Comparison of ENCODE assay signal across 16 cellular contexts in genomic region chr11:20125927-20126326, GRCh38. TPM values are rescaled to one million over a fixed set of nuclear protein-coding genes. Genes with fewer than 3 reads are reported as not detected.
DNase-seq lines count a peak whose midpoint lies in the region; ATAC-seq and TF ChIP-seq lines count a peak whose summit lies in the region.
"Had no signal": no experiment of that assay in that cellular context is flagged by ENCODE, and none has a peak within 500 bp of the region (broad histone marks: within the 10 kb centered on the region; RNA-seq: fewer than 3 reads in every experiment).

No MANE protein-coding gene starts in this region.

- H2AFZ ChIP-seq in mammary epithelial cell (ENCODE audit: low read depth, low read length) = no peak overlapping the region

- TF ChIP-seq CTCF in AG04450 (IDR thresholded peaks at IDR 0.05; ENCODE audit: low read depth, low read length) = no peak
- no peak for TF ChIP-seq CTCF in mammary epithelial cell (conservative IDR thresholded peaks at IDR 0.05 in 1 of 2, IDR thresholded peaks at IDR 0.05 in 1 of 2; ENCODE audit: extremely low read depth in 1 of 2, insufficient read depth in 1 of 2, low read depth in 1 of 2, low read length in 2 of 2)

- BruUV-seq in mammary epithelial cell (replicated peaks; lab: Mats Ljungman, UMichigan) = no TSS peak

- no peak for TF ChIP-seq RAD21 in Ishikawa (IDR thresholded peaks at IDR 0.05; ENCODE audit: low read depth)

- intact Hi-C loops in mammary epithelial cell (cut with micrococcal nuclease) = loop anchor here (5.0 kb wide), 2 partner anchors 316 to 546 kb away; no protein-coding TSS in a partner anchor

- peaks cover 7% of the 10 kb centered on the region for H3K4me1 ChIP-seq in mammary epithelial cell (ENCODE audit: insufficient read depth, low read length)
- H3K4me1 ChIP-seq: pancreas had no signal

- dilution Hi-C loops in mammary epithelial cell (cut with HindIII; ENCODE audit: low sequenced_read_pairs) = no loop called here

- H3K27me3 ChIP-seq in AG04450 (ENCODE audit: control insufficient read depth, insufficient read depth, low read length) (no peaks in the 10 kb centered on the region), mammary epithelial cell (ENCODE audit: insufficient read depth, low read length) (no peaks in the 10 kb centered on the region)
- H3K27me3 ChIP-seq: dorsolateral prefrontal cortex, pancreas had no signal

- no peak overlapping the region for H3K4me3 ChIP-seq in AG04450 (ENCODE audit: low read depth, low read length)
- no peak overlapping the region for H3K4me3 ChIP-seq in mammary epithelial cell (replicated peaks in 1 of 3; ENCODE audit: insufficient read depth in 1 of 3, low read depth in 2 of 3, low read length in 3 of 3)
- H3K4me3 ChIP-seq: dorsolateral prefrontal cortex, pancreas had no signal

- H3K9me3 ChIP-seq in AG04450 (ENCODE audit: control insufficient read depth, insufficient read depth, low read length) (no peaks in the 10 kb centered on the region), mammary epithelial cell (replicated peaks; ENCODE audit: insufficient read depth, low read length) (no peaks in the 10 kb centered on the region)
- H3K9me3 ChIP-seq: pancreas had no signal

- TF ChIP-seq EP300 in Ishikawa (IDR thresholded peaks at IDR 0.05; ENCODE audit: borderline replicate concordance) = peak; percentile 49; the same call in 1 of the 2 replicates

- H3K9ac ChIP-seq in mammary epithelial cell (ENCODE audit: insufficient read depth, low read length) = no peak overlapping the region

- peak overlapping the region; percentile 39 for H3K27ac ChIP-seq in AG04450 (ENCODE audit: low read depth, low read length)
- H3K27ac ChIP-seq in mammary epithelial cell (ENCODE audit: insufficient read depth, low read depth, low read length) = no peak overlapping the region
- H3K27ac ChIP-seq: dorsolateral prefrontal cortex, pancreas had no signal

- in situ Hi-C loops in mammary epithelial cell (cut with MboI; ENCODE audit: low sequenced_read_pairs in 2 of 2) = loop anchor here (5.0 to 25.0 kb wide), 5 partner anchors 169 to 564 kb away; no protein-coding TSS in a partner anchor

- H3K79me2 ChIP-seq in mammary epithelial cell (ENCODE audit: insufficient read depth, low read length) = no peaks in the 10 kb centered on the region

- H3K4me2 ChIP-seq in mammary epithelial cell (ENCODE audit: insufficient read depth, low read depth, low read length) = no peak overlapping the region

- WGBS in mammary epithelial cell (ENCODE audit: low coverage, missing lambda C conversion rate) = 35% methylated on average over 4 of the region's 6 CpGs

- no peaks in the 10 kb centered on the region for H3K36me3 ChIP-seq in mammary epithelial cell (ENCODE audit: insufficient read depth, low read length)
- H3K36me3 ChIP-seq: pancreas had no signal

- ATAC-seq in GM21390 (IDR thresholded peaks at IDR 0.05; ENCODE audit: unreplicated experiment) = no peak

- POLR2A ChIA-PET in AG04450 (lab: Yijun Ruan, JAX) = interaction anchor here (0.6 kb wide), 1 partner anchor 13 kb away, joined by 4 read pairs; no protein-coding TSS in a partner anchor

- CTCF ChIA-PET in AG04450 (lab: Charles Lee) (interaction anchor here (0.6 to 6.3 kb wide), 5 partner anchors 9 to 484 kb away, joined by 3 to 80 read pairs (median 4); no protein-coding TSS in a partner anchor), mammary epithelial cell (lab: Charles Lee; ENCODE audit: low non-redundant PET) (no interaction called here)

- no peaks in the 10 kb centered on the region for H4K20me1 ChIP-seq in mammary epithelial cell (ENCODE audit: insufficient read depth, low read length)

- DNase-seq in AG04450 (ENCODE audit: low read depth, low spot score) (peak; percentile 24), mammary epithelial cell (peak; percentile 71), iris pigment epithelial cell (ENCODE audit: low read depth) (peak; percentile 47), NCI-H2196 (lab: John Stamatoyannopoulos, UW; ENCODE audit: unreplicated experiment) (no peak), NK-92 (lab: John Stamatoyannopoulos, UW; ENCODE audit: unreplicated experiment) (no peak)
- no peak for DNase-seq in activated naive CD4-positive, alpha-beta T cell (lab: John Stamatoyannopoulos, UW)
- DNase-seq: activated naive CD8-positive, alpha-beta T cell treated with anti-CD3 and anti-CD28 coated beads for 36 hours; AML-193; DMS79 treated with DMSO at 0.1 percent for 48 hours; dorsolateral prefrontal cortex; hippocampal formation; NCI-H1048; NCI-H446; pancreas had no signal

TF ChIP-seq in Ishikawa, 13 proteins besides CTCF, POLR2A, EP300 and RAD21:
- TF ChIP-seq CREB1 (IDR thresholded peaks at IDR 0.05; ENCODE audit: low read depth) (no peak), ZBTB7A (IDR thresholded peaks at IDR 0.05; ENCODE audit: low read depth) (no peak), CEBPB (IDR thresholded peaks at IDR 0.05) (no peak), EGR1 (IDR thresholded peaks at IDR 0.05) (no peak), YY1 (IDR thresholded peaks at IDR 0.05; ENCODE audit: low read depth) (no peak), NFIC (IDR thresholded peaks at IDR 0.05) (no peak), TAF1 (IDR thresholded peaks at IDR 0.05; ENCODE audit: low read depth) (no peak), TCF12 (IDR thresholded peaks at IDR 0.05; ENCODE audit: low read depth) (0 out of 2 replicates have a peak, but pooled peaks have one; percentile 18), TEAD4 (IDR thresholded peaks at IDR 0.05) (0 out of 2 replicates have a peak, but pooled peaks have one; percentile 30), FOXM1 (IDR thresholded peaks at IDR 0.05; ENCODE audit: borderline replicate concordance, low read depth) (no peak)
- TF ChIP-seq, protein P1, sequence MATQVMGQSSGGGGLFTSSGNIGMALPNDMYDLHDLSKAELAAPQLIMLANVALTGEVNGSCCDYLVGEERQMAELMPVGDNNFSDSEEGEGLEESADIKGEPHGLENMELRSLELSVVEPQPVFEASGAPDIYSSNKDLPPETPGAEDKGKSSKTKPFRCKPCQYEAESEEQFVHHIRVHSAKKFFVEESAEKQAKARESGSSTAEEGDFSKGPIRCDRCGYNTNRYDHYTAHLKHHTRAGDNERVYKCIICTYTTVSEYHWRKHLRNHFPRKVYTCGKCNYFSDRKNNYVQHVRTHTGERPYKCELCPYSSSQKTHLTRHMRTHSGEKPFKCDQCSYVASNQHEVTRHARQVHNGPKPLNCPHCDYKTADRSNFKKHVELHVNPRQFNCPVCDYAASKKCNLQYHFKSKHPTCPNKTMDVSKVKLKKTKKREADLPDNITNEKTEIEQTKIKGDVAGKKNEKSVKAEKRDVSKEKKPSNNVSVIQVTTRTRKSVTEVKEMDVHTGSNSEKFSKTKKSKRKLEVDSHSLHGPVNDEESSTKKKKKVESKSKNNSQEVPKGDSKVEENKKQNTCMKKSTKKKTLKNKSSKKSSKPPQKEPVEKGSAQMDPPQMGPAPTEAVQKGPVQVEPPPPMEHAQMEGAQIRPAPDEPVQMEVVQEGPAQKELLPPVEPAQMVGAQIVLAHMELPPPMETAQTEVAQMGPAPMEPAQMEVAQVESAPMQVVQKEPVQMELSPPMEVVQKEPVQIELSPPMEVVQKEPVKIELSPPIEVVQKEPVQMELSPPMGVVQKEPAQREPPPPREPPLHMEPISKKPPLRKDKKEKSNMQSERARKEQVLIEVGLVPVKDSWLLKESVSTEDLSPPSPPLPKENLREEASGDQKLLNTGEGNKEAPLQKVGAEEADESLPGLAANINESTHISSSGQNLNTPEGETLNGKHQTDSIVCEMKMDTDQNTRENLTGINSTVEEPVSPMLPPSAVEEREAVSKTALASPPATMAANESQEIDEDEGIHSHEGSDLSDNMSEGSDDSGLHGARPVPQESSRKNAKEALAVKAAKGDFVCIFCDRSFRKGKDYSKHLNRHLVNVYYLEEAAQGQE (IDR thresholded peaks at IDR 0.05; ENCODE audit: low read depth) = no peak

RNA-seq across cellular contexts. Expression of gene DBX1, which starts 34.3 kb away (rescaled TPM):
- not detected in 2 replicates for polyA plus RNA-seq in AG04450 (2011; rRNA removed)
- polyA minus RNA-seq in AG04450 (2011; rRNA and poly(A)+ RNA removed) = not detected in 2 replicates
- total RNA-seq in mammary epithelial cell = not detected
- polyA plus RNA-seq in mammary epithelial cell = not detected
- not detected for polyA minus RNA-seq in mammary epithelial cell
- total RNA-seq: activated naive CD8-positive, alpha-beta T cell treated with anti-CD3 and anti-CD28 coated beads for 36 hours; dorsolateral prefrontal cortex; pancreas had no signal
- polyA plus RNA-seq: pancreas had no signal

Comparison
In these comparisons a context has a peak if more than half of its experiments do, and no peak if none do; other contexts are left out.
1. DNase-seq: peak in AG04450 (single experiment), mammary epithelial cell (single experiment) and iris pigment epithelial cell (single experiment); none in activated naive CD4-positive, alpha-beta T cell (0 of 4), NCI-H2196 (single experiment) and NK-92 (single experiment).